8 cellular contexts compared by ENCODE assay signal in the genomic region with DNA sequence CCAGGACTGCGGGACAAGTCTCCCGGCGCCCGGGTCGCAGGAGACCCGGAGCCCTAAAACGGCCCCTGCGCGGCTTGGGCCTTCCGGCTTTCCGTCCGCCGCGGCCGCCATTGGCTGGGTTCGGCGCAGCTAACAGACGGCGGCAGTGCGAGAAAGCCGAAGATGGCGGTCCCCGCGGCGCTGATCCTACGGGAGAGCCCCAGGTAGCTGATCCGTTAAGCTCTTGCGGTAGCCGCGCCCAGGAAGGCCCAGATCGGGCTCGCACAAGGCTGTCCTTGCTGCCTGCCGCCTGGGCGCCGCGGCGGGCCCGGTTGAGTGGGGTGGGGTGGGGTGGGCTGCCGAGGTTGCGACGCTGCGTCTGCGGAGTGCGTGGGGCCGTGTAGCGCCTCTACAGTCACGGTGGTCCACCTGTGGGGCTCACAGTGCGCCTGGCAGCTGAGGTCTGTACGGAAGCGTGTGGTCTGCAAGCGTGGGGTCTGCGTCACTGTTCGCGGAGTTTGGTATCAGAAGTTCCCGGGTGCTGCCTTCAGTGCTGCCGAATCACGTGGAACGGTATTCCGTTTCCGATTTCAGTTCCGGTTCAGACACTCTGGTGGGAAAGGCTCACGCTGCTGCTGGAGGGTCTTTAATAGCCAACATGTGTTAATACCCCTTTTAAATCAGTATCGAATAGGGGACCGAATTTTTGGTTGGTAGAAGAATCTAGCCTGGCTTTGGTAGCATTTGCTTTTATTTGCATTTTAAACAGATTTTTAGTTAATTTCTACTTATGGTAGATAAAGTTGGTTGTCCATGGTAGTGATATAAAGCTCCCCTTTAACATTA.
DNase-seq lines count a peak whose midpoint lies in the region; ATAC-seq lines count a peak whose summit lies in the region.

A gene (plus strand): TSS at position 135 of the 825 bp plus-strand sequence.

- DNase-seq in AML-193 (lab: John Stamatoyannopoulos, UW) = peak; percentile 55 to 63
- peak; percentile 60 to 75 for DNase-seq in NCI-H524 (lab: John Stamatoyannopoulos, UW)
- DNase-seq in activated CD4-positive, alpha-beta T cell treated with anti-CD3 and anti-CD28 coated beads for 4 hours = peak; percentile 68 to 77
- peak; percentile 41 to 67 (median 55) for DNase-seq in stimulated activated CD4-positive, alpha-beta T cell treated with anti-CD3 and anti-CD28 coated beads, Interleukin-1b, Interleukin-23, amount 100 ng/mL, for 24 hours (ENCODE audit: low read depth in 4 of 4, low spot score in 1 of 4)

- H3K27me3 ChIP-seq in layer of hippocampus (ENCODE audit: control insufficient read depth, insufficient read depth, low read length) = no peaks in the 10 kb centered on the region

- H3K27ac ChIP-seq in cingulate gyrus (ENCODE audit: low read depth, low read length) (peak within 1 kb of the TSS; percentile 33), layer of hippocampus (ENCODE audit: low read depth, low read length) (peak within 1 kb of the TSS; percentile 74)

- peak; percentile 88 for ATAC-seq in GM19035 (IDR thresholded peaks at IDR 0.05; ENCODE audit: unreplicated experiment)
- ATAC-seq in HG03342 (IDR thresholded peaks at IDR 0.05; ENCODE audit: unreplicated experiment) = peak; percentile 92

Comparison
In these comparisons a context has a peak if more than half of its experiments do, and no peak if none do; other contexts are left out.
1. Peak in every context shown above with its lines: DNase-seq, ATAC-seq and H3K27ac ChIP-seq.